Comparison of ENCODE assay signal across 29 cellular contexts in the genomic region with DNA sequence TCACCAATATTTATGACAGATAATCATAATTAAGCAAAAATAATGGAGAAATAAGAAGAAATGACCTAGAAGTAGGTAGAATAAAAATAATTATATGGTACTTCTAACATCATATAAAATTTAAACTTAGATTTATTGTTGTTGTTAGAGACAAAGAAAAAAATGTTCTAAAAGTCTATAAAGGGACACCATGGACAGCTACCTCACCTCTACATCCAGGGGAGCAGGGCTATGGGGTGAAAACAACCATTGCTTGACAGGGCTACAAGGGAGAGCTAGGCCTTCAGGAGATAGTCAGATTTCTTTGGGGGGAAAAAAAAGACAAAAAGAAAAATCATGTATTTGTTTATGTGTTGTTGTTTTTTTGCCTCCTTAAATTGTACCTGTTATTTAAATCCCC.
"Had no signal": no experiment of that assay in that cellular context is flagged by ENCODE, and none has a peak within 500 bp of the region (broad histone marks: within the 10 kb centered on the region; RNA-seq: fewer than 3 reads in every experiment).

No MANE protein-coding gene starts in this region.

- H3K4me1 ChIP-seq: colonic mucosa, esophagus muscularis mucosa, esophagus squamous epithelium, foreskin keratinocyte, gastrocnemius medialis, gastroesophageal sphincter, heart left ventricle, heart right ventricle had no signal

- H3K4me2 ChIP-seq: hepatocyte had no signal

- DNase-seq: colonic mucosa; cortex of kidney; dermis blood vessel endothelial cell; dorsolateral prefrontal cortex; effector CD4-positive, alpha-beta T cell; effector CD8-positive, alpha-beta T cell; effector memory CD4-positive, alpha-beta T cell; effector memory CD8-positive, alpha-beta T cell; endodermal cell; erythroblast; esophagus squamous epithelium; foreskin fibroblast; foreskin keratinocyte; foreskin melanocyte; gastrocnemius medialis; glutamatergic neuron; head of caudate nucleus; heart left ventricle; heart right ventricle had no signal

- H3K36me3 ChIP-seq: colonic mucosa, esophagus muscularis mucosa, esophagus squamous epithelium, gastrocnemius medialis, gastroesophageal sphincter, heart left ventricle, heart right ventricle had no signal

- H3K27me3 ChIP-seq: colonic mucosa, dorsolateral prefrontal cortex, esophagus muscularis mucosa, esophagus squamous epithelium, foreskin keratinocyte, gastrocnemius medialis, gastroesophageal sphincter, heart left ventricle, heart right ventricle, hepatocyte had no signal

- H2AFZ ChIP-seq: hepatocyte had no signal

- H3K27ac ChIP-seq: colonic mucosa, coronary artery, dorsolateral prefrontal cortex, epithelial cell of prostate, esophagus muscularis mucosa, esophagus squamous epithelium, foreskin keratinocyte, gastrocnemius medialis, gastroesophageal sphincter, heart left ventricle, heart right ventricle, hepatocyte had no signal

- H3K79me2 ChIP-seq: hepatocyte had no signal

- FAIRE-seq: colon, endometrium, endothelial cell of umbilical vein, frontal cortex had no signal

- H3K9me3 ChIP-seq: colonic mucosa, esophagus muscularis mucosa, esophagus squamous epithelium, gastrocnemius medialis, gastroesophageal sphincter had no signal

- ATAC-seq: effector memory CD8-positive, alpha-beta T cell; esophagus mucosa; foreskin keratinocyte; gastrocnemius medialis; gastroesophageal sphincter; heart left ventricle; heart right ventricle had no signal

- H3K4me3 ChIP-seq: colonic mucosa, coronary artery, dorsolateral prefrontal cortex, esophagus muscularis mucosa, esophagus squamous epithelium, gastrocnemius medialis, gastroesophageal sphincter, heart left ventricle, heart right ventricle, hepatocyte had no signal
